27 cellular contexts compared by ENCODE assay signal in the genomic region with DNA sequence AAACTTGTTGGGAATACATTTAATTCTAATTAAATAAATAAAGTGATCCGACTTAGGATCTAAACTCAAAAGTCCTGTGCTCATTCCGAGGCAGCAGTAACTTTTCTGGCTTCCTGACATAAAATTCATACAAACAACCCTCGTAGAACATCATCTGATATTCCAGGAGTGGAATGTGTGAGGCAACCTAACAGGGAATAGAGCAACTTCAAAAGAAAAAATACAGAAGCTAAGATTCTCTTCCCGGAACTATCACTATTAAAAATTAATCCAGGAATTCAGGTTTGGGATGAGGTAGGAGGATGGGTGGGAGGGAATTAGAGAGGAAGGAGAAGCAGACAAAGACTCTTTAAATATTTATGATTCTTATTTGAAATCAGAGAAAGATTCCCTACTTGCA. TPM values are rescaled to one million over a fixed set of nuclear protein-coding genes. Genes with fewer than 3 reads are reported as not detected.
DNase-seq lines count a peak whose midpoint lies in the region; TF ChIP-seq lines count a peak whose summit lies in the region.
"Had no signal": no experiment of that assay in that cellular context is flagged by ENCODE, and none has a peak within 500 bp of the region (broad histone marks: within the 10 kb centered on the region; RNA-seq: fewer than 3 reads in every experiment).

No MANE protein-coding gene starts in this region.

- H3K4me3 ChIP-seq in adipocyte (ENCODE audit: low read length) (peak overlapping the region; percentile 77), fibroblast of pulmonary artery (replicated peaks; ENCODE audit: low read depth, low read length) (no peak overlapping the region), osteoblast (ENCODE audit: insufficient read depth, low read length) (no peak overlapping the region)
- H3K4me3 ChIP-seq: mucosa of descending colon, neural progenitor cell, prostate gland, sigmoid colon, tibial artery had no signal

- H3K9ac ChIP-seq in adipocyte (ENCODE audit: low read length), result peak overlapping the region; percentile 81
- H3K9ac ChIP-seq: neural progenitor cell had no signal

- H3K27ac ChIP-seq in osteoblast (ENCODE audit: low read depth, low read length), result peak overlapping the region; percentile 98
- H3K27ac ChIP-seq: neural progenitor cell, prostate gland, tibial artery had no signal

- no peaks in the 10 kb centered on the region for H3K27me3 ChIP-seq in adipocyte (replicated peaks; ENCODE audit: control insufficient read depth, insufficient read depth, low read length)
- no peaks in the 10 kb centered on the region for H3K27me3 ChIP-seq in osteoblast (ENCODE audit: insufficient read depth, low read length)
- H3K27me3 ChIP-seq: neural progenitor cell, sigmoid colon, tibial artery had no signal

- H3K9me3 ChIP-seq in adipocyte (ENCODE audit: control insufficient read depth, low read length) (peaks cover 9% of the 10 kb centered on the region), osteoblast (ENCODE audit: low read depth, low read length) (peaks cover 4% of the 10 kb centered on the region)
- H3K9me3 ChIP-seq: mucosa of descending colon, prostate gland, sigmoid colon, tibial artery had no signal

- H4K20me1 ChIP-seq in osteoblast (ENCODE audit: insufficient read depth, low read length), result no peaks in the 10 kb centered on the region

- DNase-seq in HCEC 1CT (peak; percentile 37), adipocyte (ENCODE audit: low read depth) (no peak), fibroblast of pulmonary artery (ENCODE audit: low read depth) (peak; percentile 33), osteoblast (ENCODE audit: insufficient read length, low spot score, missing footprints) (no peak), GDM1 (lab: John Stamatoyannopoulos, UW) (no peak), 8988T (no peak), pons (ENCODE audit: low spot score) (no peak)
- no peak for DNase-seq in stimulated activated CD4-positive, alpha-beta T cell treated with anti-CD3 and anti-CD28 coated beads, Interleukin-1b, Interleukin-23, amount 100 ng/mL, for 48 hours
- DNase-seq: activated CD4-positive, alpha-beta T cell treated with anti-CD3 and anti-CD28 coated beads for 36 hours; activated naive CD4-positive, alpha-beta T cell; activated T-cell treated with anti-CD3 and anti-CD28 coated beads, Interleukin-2, amount 50 U/mL, for 24 hours; amniotic stem cell; caudate nucleus; foreskin melanocyte; H7; hippocampal formation; Karpas-422; mucosa of descending colon; MV-4-11; NCI-H524; RPMI8226; sigmoid colon; stimulated activated naive CD8-positive, alpha-beta T cell treated with anti-CD3 and anti-CD28 coated beads, Interleukin-15, amount 100 ng/mL, for 72 hours; T-helper 1 cell; tibial artery had no signal

- H3K79me2 ChIP-seq in osteoblast (ENCODE audit: insufficient read depth, low read length), result no peaks in the 10 kb centered on the region

- peaks cover 36% of the 10 kb centered on the region for H3K4me1 ChIP-seq in adipocyte (ENCODE audit: control insufficient read depth, insufficient read depth, low read length)
- peaks cover 49% of the 10 kb centered on the region for H3K4me1 ChIP-seq in osteoblast (ENCODE audit: insufficient read depth, low read length)
- H3K4me1 ChIP-seq: neural progenitor cell, prostate gland had no signal

- no peak for TF ChIP-seq CTCF in fibroblast of pulmonary artery (IDR thresholded peaks at IDR 0.05; ENCODE audit: low read length, missing control alignments)
- TF ChIP-seq CTCF in osteoblast (IDR thresholded peaks at IDR 0.05; ENCODE audit: extremely low read depth, low read depth, low read length), result no peak

- H2AFZ ChIP-seq in osteoblast (ENCODE audit: low read length), result no peak overlapping the region
- H2AFZ ChIP-seq: neural progenitor cell had no signal

- H3K4me2 ChIP-seq in osteoblast (ENCODE audit: insufficient read depth, low read length), result peak overlapping the region; percentile 41
- H3K4me2 ChIP-seq: neural progenitor cell had no signal

- H3K36me3 ChIP-seq in adipocyte (ENCODE audit: control insufficient read depth, insufficient read depth, low read length, severe bottlenecking) (no peaks in the 10 kb centered on the region), osteoblast (ENCODE audit: insufficient read depth, low read length) (no peaks in the 10 kb centered on the region)
- H3K36me3 ChIP-seq: neural progenitor cell, prostate gland, sigmoid colon, tibial artery had no signal

RNA-seq across cellular contexts. Expression of a gene that starts 32.9 kb away (rescaled TPM):
- 246 and 274 TPM in 2 replicates for total RNA-seq in osteoblast

Comparison
In these comparisons a context has a peak if more than half of its experiments do, and no peak if none do; other contexts are left out.
1. DNase-seq: peak in HCEC 1CT (single experiment) and fibroblast of pulmonary artery (single experiment); none in adipocyte (single experiment), osteoblast (single experiment), GDM1 (single experiment), 8988T (single experiment), stimulated activated CD4-positive, alpha-beta T cell treated with anti-CD3 and anti-CD28 coated beads, Interleukin-1b, Interleukin-23, amount 100 ng/mL, for 48 hours (single experiment) and pons (single experiment).